26 cellular contexts compared by ENCODE assay signal in the genomic region with DNA sequence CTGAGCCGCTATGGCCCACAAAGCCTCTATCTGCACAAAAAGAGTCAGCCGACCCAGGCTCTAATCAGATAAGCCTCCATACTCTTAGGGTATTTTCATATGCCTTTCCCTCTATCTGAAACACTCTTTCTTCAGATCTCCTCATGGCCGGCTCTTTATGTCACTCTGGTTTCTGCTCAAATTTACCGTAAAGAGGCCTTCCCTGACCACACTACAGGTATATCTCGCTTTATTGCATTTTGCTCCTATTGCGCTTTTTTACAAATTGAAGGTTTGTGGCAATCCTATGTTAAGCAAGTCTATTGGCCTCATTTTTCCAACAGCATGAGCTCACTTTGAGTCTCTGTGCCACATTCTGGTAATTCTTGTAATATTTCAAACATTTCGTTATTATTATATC. TPM values are rescaled to one million over a fixed set of nuclear protein-coding genes. Genes with fewer than 3 reads are reported as not detected.
"Had no signal": no experiment of that assay in that cellular context is flagged by ENCODE, and none has a peak within 500 bp of the region (broad histone marks: within the 10 kb centered on the region; RNA-seq: fewer than 3 reads in every experiment).

No MANE protein-coding gene starts in this region.

- H3K4me2 ChIP-seq: PC-9 had no signal

- H3K4me3 Mint-ChIP-seq: IgD-negative memory B cell had no signal

- DNase-seq: KBM-7, MV-4-11, NCI-H1048, NCI-H1105, NCI-H1417, NCI-H1436 treated with DMSO at 0.1 percent for 48 hours, NCI-H1694, NCI-H187 treated with DMSO at 0.1 percent for 48 hours, NCI-H2029 treated with DMSO at 0.1 percent for 48 hours, NCI-H2227 treated with DMSO at 0.1 percent for 48 hours, NCI-H524 treated with DMSO at 0.1 percent for 48 hours, NCI-H69, NCI-H774, PC-9, Peyer's patch, SHP77 treated with DMSO at 0.1 percent for 48 hours, SJCRH30, T-helper 1 cell had no signal

- H3K9me3 ChIP-seq: Peyer's patch, SJCRH30 had no signal

- H3K36me3 ChIP-seq: Peyer's patch, SJCRH30 had no signal

- H3K36me3 Mint-ChIP-seq: IgD-negative memory B cell had no signal

- H3K27ac Mint-ChIP-seq: IgD-negative memory B cell had no signal

- FAIRE-seq: HTR-8/SVneo had no signal

- ATAC-seq: Right ventricle myocardium inferior, SK-N-SH treated with all-trans-retinoic acid at 6 μM for 48 hours had no signal

- H3K27me3 ChIP-seq: Peyer's patch, SJCRH30 had no signal

- H3K9me3 Mint-ChIP-seq: IgD-negative memory B cell had no signal

- H3K4me3 ChIP-seq: PC-9, Peyer's patch, SJCRH30 had no signal

- H3K4me1 ChIP-seq: Peyer's patch, SJCRH30 had no signal

- H2AFZ ChIP-seq: PC-9 had no signal

- H3K27ac ChIP-seq: HL-60, PC-9, Peyer's patch, SJCRH30 had no signal

RNA-seq across cellular contexts. Expression of a gene that starts 8.0 kb away (rescaled TPM):
- total RNA-seq: LHCN-M2, MCF 10A, NCI-H460, Right ventricle myocardium inferior had no signal
- polyA plus RNA-seq: IgD-negative memory B cell had no signal
